8 cellular contexts compared by ENCODE assay signal in genomic region chr6:144007779-144008500, GRCh38. TPM values are rescaled to one million over a fixed set of nuclear protein-coding genes. Genes with fewer than 3 reads are reported as not detected.
DNase-seq lines count a peak whose midpoint lies in the region; ATAC-seq and TF ChIP-seq lines count a peak whose summit lies in the region.

Gene PLAGL1, minus strand, starts transcription at chr6:144008259. Its CDS starts 60,123 bp downstream, at chr6:143948136.

- peak; percentile 71 for DNase-seq in Daoy (ENCODE audit: low read depth)
- DNase-seq in fibroblast of mammary gland (ENCODE audit: low read depth): peak; percentile 63
- DNase-seq in naive thymus-derived CD8-positive, alpha-beta T cell: peak in 5 of 10 donors; percentile 2 to 24 (median 15)
- no peak for DNase-seq in NCI-H2107 treated with DMSO at 0.1 percent for 48 hours (lab: John Stamatoyannopoulos, UW; ENCODE audit: unreplicated experiment)

- no peak for TF ChIP-seq EP300 in Ishikawa (IDR thresholded peaks at IDR 0.05; ENCODE audit: borderline replicate concordance)

- 51% methylated on average over 98 of the region's 98 CpGs for WGBS in urinary bladder

- TF ChIP-seq RAD21 in Ishikawa (IDR thresholded peaks at IDR 0.05; ENCODE audit: low read depth): no peak

- peak within 1 kb of the TSS; percentile 83 for H3K27ac ChIP-seq in urinary bladder (ENCODE audit: low read depth)

- CTCF ChIA-PET in activated CD8-positive, alpha-beta memory T cell treated with anti-CD3 and anti-CD28 coated beads for 36 hours (lab: Charles Lee): no interaction called here

- H3K36me3 ChIP-seq in urinary bladder (ENCODE audit: insufficient read depth): no peaks in the 10 kb centered on the region

- TF ChIP-seq CTCF in fibroblast of mammary gland (conservative IDR thresholded peaks at IDR 0.05; ENCODE audit: control insufficient read depth, insufficient read depth, low read depth, low read length): no peak

- H3K36me3 Mint-ChIP-seq in naive thymus-derived CD8-positive, alpha-beta T cell: no peaks in the 10 kb centered on the region

- POLR2A ChIA-PET in activated CD8-positive, alpha-beta memory T cell treated with anti-CD3 and anti-CD28 coated beads for 36 hours (lab: Charles Lee): no interaction called here
- POLR2A ChIA-PET in naive thymus-derived CD8-positive, alpha-beta T cell (lab: Charles Lee): interaction anchor here (1.1 kb wide), 1 partner anchor 433 kb away, joined by 4 read pairs; no protein-coding TSS in a partner anchor

- H3K4me3 ChIP-seq in fibroblast of mammary gland (ENCODE audit: control insufficient read depth, low read depth, low read length) (peak within 1 kb of the TSS; percentile 68), urinary bladder (ENCODE audit: low read depth, low read length) (peak within 1 kb of the TSS; percentile 57)

- H3K4me1 ChIP-seq in urinary bladder (ENCODE audit: insufficient read depth): no peaks in the 10 kb centered on the region

- peak; percentile 75 for ATAC-seq in GM21515 (IDR thresholded peaks at IDR 0.05; ENCODE audit: unreplicated experiment)
- peak; percentile 79 to 83 for ATAC-seq in naive thymus-derived CD8-positive, alpha-beta T cell

- H3K4me3 Mint-ChIP-seq in naive thymus-derived CD8-positive, alpha-beta T cell: peak within 1 kb of the TSS; percentile 53 to 76 (median 70)

- H3K27ac Mint-ChIP-seq in naive thymus-derived CD8-positive, alpha-beta T cell: peak within 1 kb of the TSS in 1 of 10 donors; percentile 70

- H3K4me1 Mint-ChIP-seq in naive thymus-derived CD8-positive, alpha-beta T cell: peaks cover 0 to 6% (median 4%) of the 10 kb centered on the region in 4 donors

- peaks cover 6 to 33% (median 16%) of the 10 kb centered on the region in 5 donors for H3K27me3 Mint-ChIP-seq in naive thymus-derived CD8-positive, alpha-beta T cell

- H3K9me3 Mint-ChIP-seq in naive thymus-derived CD8-positive, alpha-beta T cell: peaks cover 0 to 3% (median 0%) of the 10 kb centered on the region in 9 donors

TF ChIP-seq in Ishikawa, 13 proteins besides CTCF, POLR2A, EP300 and RAD21:
- 0 out of 2 replicates have a peak, but pooled peaks have one; percentile 27 for TF ChIP-seq YY1 (IDR thresholded peaks at IDR 0.05; ENCODE audit: low read depth)
- no peak; the same call in none of the 2 replicates for TF ChIP-seq ZBTB7A (IDR thresholded peaks at IDR 0.05; ENCODE audit: low read depth)
- no peak for TF ChIP-seq NFIC (IDR thresholded peaks at IDR 0.05)
- TF ChIP-seq CEBPB (IDR thresholded peaks at IDR 0.05): no peak
- TF ChIP-seq TAF1 (IDR thresholded peaks at IDR 0.05; ENCODE audit: low read depth): peak; percentile 47; the same call in 1 of the 2 replicates
- TF ChIP-seq REST (IDR thresholded peaks at IDR 0.05; ENCODE audit: low read depth): no peak
- no peak for TF ChIP-seq TCF12 (IDR thresholded peaks at IDR 0.05; ENCODE audit: low read depth)
- no peak for TF ChIP-seq FOXM1 (IDR thresholded peaks at IDR 0.05; ENCODE audit: borderline replicate concordance, low read depth)
- peak; percentile 76 for TF ChIP-seq USF1 (IDR thresholded peaks at IDR 0.05)
- no peak for TF ChIP-seq EGR1 (IDR thresholded peaks at IDR 0.05)
- no peak for TF ChIP-seq TEAD4 (IDR thresholded peaks at IDR 0.05)
- no peak for TF ChIP-seq CREB1 (IDR thresholded peaks at IDR 0.05; ENCODE audit: low read depth)
- TF ChIP-seq MAX (IDR thresholded peaks at IDR 0.05): peak; percentile 52

RNA-seq across cellular contexts. Expression of gene PLAGL1, which starts in this region (rescaled TPM):
- total RNA-seq in Daoy (2014; rRNA removed; shearing (Covaris generic)): 2.6 and 5.5 TPM in 2 replicates
- total RNA-seq in activated CD8-positive, alpha-beta memory T cell treated with anti-CD3 and anti-CD28 coated beads for 36 hours: 10 to 100 TPM; 24.3 to 27.8 TPM
- total RNA-seq in naive thymus-derived CD8-positive, alpha-beta T cell: 1 to 10 TPM; 7.6 to 8.0 TPM
- polyA plus RNA-seq in naive thymus-derived CD8-positive, alpha-beta T cell: 1 to 10 TPM; 2.9 to 4.9 (median 3.3) TPM
- total RNA-seq in urinary bladder: 131 TPM
- 43.2 TPM for polyA plus RNA-seq in urinary bladder
